ENCODE assay signal across 1 cellular context in genomic region chr12:96211989-96212388, GRCh38.
TF ChIP-seq lines count a peak whose summit lies in the region.

No MANE protein-coding gene starts in this region.

TF ChIP-seq in HepG2, 621 proteins besides CTCF, POLR2A, EP300 and RAD21:
- TF ChIP-seq ZNF720 (CRISPR knock-in tag; IDR thresholded peaks at IDR 0.05) (no peak), MAFK (conservative IDR thresholded peaks at IDR 0.05 in 1 of 2, IDR thresholded peaks at IDR 0.05 in 1 of 2; ENCODE audit: low read length in 2 of 2) (peak in 1 of 2 experiments; percentile 28; a peak in 1 of 4 replicates), JUNB (CRISPR knock-in tag; IDR thresholded peaks at IDR 0.05; ENCODE audit: borderline replicate concordance) (no peak)
